8 cellular contexts compared by ENCODE assay signal in genomic region chr22:42937164-42937854, GRCh38.
A peak's percentile ranks its signal among the peaks of the same experiment; 100 is the strongest.
DNase-seq lines count a peak whose midpoint lies in the region; ATAC-seq and TF ChIP-seq lines count a peak whose summit lies in the region.

No MANE protein-coding gene starts in this region.

- H3K4me1 ChIP-seq in SJCRH30, result peaks cover 30% of the 10 kb centered on the region

- no peaks in the 10 kb centered on the region for H3K36me3 ChIP-seq in SJCRH30

- CTCF ChIA-PET in HEK293T (lab: Yijun Ruan, JAX), result no interaction called here

- H3K9me3 ChIP-seq in SJCRH30 (replicated peaks), result no peaks in the 10 kb centered on the region

- H3K27me3 ChIP-seq in SJCRH30, result no peaks in the 10 kb centered on the region

- DNase-seq in AG08396 (ENCODE audit: low spot score), result peak; percentile 73
- peak; percentile 41 to 51 for DNase-seq in SJCRH30
- DNase-seq in caudate nucleus (lab: John Stamatoyannopoulos, UW), result peak in 1 of 61 donors; percentile 12
- peak; percentile 58 for DNase-seq in mucosa of gallbladder (ENCODE audit: low spot score)
- peak; percentile 74 for DNase-seq in ureter (ENCODE audit: low spot score)
- DNase-seq in COLO829 (ENCODE audit: low spot score), result no peak
- DNase-seq in HEK293T (ENCODE audit: extremely low spot score), result no peak

- no peak overlapping the region for H3K4me3 ChIP-seq in SJCRH30

- peak; percentile 55 for ATAC-seq in GM21723 (IDR thresholded peaks at IDR 0.05; ENCODE audit: unreplicated experiment)

- H3K27ac ChIP-seq in SJCRH30 (no peak overlapping the region), caudate nucleus (ENCODE audit: low read depth, low read length) (peak overlapping the region; percentile 8)

- POLR2A ChIA-PET in HEK293T (lab: Yijun Ruan, JAX), result interaction anchor here (0.9 kb wide), 1 partner anchor 10 kb away, joined by 3 read pairs; no protein-coding TSS in a partner anchor

TF ChIP-seq in HEK293T, 16 proteins besides CTCF, POLR2A, EP300 and RAD21:
- TF ChIP-seq TARDBP (IDR thresholded peaks at IDR 0.05), result no peak
- TF ChIP-seq NFRKB (IDR thresholded peaks at IDR 0.05), result no peak
- no peak for TF ChIP-seq L3MBTL2 (conservative IDR thresholded peaks at IDR 0.05)
- TF ChIP-seq FOXK2 (IDR thresholded peaks at IDR 0.05), result no peak
- TF ChIP-seq SP1 (IDR thresholded peaks at IDR 0.05), result no peak
- TF ChIP-seq CTBP1 (IDR thresholded peaks at IDR 0.05; ENCODE audit: borderline replicate concordance), result no peak
- TF ChIP-seq FOXA1 (IDR thresholded peaks at IDR 0.05), result no peak
- no peak for TF ChIP-seq FOXM1 (IDR thresholded peaks at IDR 0.05; ENCODE audit: borderline replicate concordance)
- TF ChIP-seq, protein P1, sequence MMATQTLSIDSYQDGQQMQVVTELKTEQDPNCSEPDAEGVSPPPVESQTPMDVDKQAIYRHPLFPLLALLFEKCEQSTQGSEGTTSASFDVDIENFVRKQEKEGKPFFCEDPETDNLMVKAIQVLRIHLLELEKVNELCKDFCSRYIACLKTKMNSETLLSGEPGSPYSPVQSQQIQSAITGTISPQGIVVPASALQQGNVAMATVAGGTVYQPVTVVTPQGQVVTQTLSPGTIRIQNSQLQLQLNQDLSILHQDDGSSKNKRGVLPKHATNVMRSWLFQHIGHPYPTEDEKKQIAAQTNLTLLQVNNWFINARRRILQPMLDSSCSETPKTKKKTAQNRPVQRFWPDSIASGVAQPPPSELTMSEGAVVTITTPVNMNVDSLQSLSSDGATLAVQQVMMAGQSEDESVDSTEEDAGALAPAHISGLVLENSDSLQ (IDR thresholded peaks at IDR 0.05), result no peak
- no peak for TF ChIP-seq LEF1 (IDR thresholded peaks at IDR 0.05; ENCODE audit: borderline replicate concordance)
- no peak for TF ChIP-seq ZNF384 (IDR thresholded peaks at IDR 0.05)
- no peak for TF ChIP-seq ELF4 (IDR thresholded peaks at IDR 0.05)
- TF ChIP-seq BHLHE40 (IDR thresholded peaks at IDR 0.05; ENCODE audit: borderline replicate concordance), result no peak
- no peak for TF ChIP-seq HDGF (IDR thresholded peaks at IDR 0.05; ENCODE audit: borderline replicate concordance)
- TF ChIP-seq SUZ12 (IDR thresholded peaks at IDR 0.05), result no peak
- no peak for TF ChIP-seq ARNT (IDR thresholded peaks at IDR 0.05)

Comparison
In these comparisons a context has a peak if more than half of its experiments do, and no peak if none do; other contexts are left out.
1. DNase-seq: peak in AG08396 (single experiment), SJCRH30 (2 of 2), mucosa of gallbladder (single experiment) and ureter (single experiment); none in COLO829 (single experiment) and HEK293T (single experiment).